31 cellular contexts compared by ENCODE assay signal in genomic region chrX:95065151-95065550, GRCh38.
"Had no signal": no experiment of that assay in that cellular context is flagged by ENCODE, and none has a peak within 500 bp of the region (broad histone marks: within the 10 kb centered on the region; RNA-seq: fewer than 3 reads in every experiment).

No MANE protein-coding gene starts in this region.

- H3K9me3 Mint-ChIP-seq: activated B cell treated with CpG ODN at 0.5 μM for 24 hours; activated CD8-positive, alpha-beta T cell treated with anti-CD3 and anti-CD28 coated beads for 36 hours; activated T-cell treated with anti-CD3 and anti-CD28 coated beads, Interleukin-2, amount 50 U/mL, for 4 hours; activated T-helper 17 cell treated with anti-CD3 and anti-CD28 coated beads, Interleukin-2, amount 50 U/mL, for 72 hours; central memory CD8-positive, alpha-beta T cell; effector memory CD8-positive, alpha-beta T cell; T-helper 2 cell treated with Interferon-gamma antibody and Interleukin-4, amounts not matched to agents 5 μg/mL and 100 μg/mL, for 36 hours had no signal

- FAIRE-seq: bronchial epithelial cell had no signal

- H3K4me3 Mint-ChIP-seq: activated B cell treated with CpG ODN at 0.5 μM for 24 hours; activated CD8-positive, alpha-beta T cell treated with anti-CD3 and anti-CD28 coated beads for 36 hours; activated naive CD8-positive, alpha-beta T cell; activated T-cell treated with anti-CD3 and anti-CD28 coated beads, Interleukin-2, amount 50 U/mL, for 4 hours; activated T-helper 17 cell treated with anti-CD3 and anti-CD28 coated beads, Interleukin-2, amount 50 U/mL, for 72 hours; central memory CD8-positive, alpha-beta T cell; effector memory CD8-positive, alpha-beta T cell; T-helper 17 cell; T-helper 2 cell treated with Interferon-gamma antibody and Interleukin-4, amounts not matched to agents 5 μg/mL and 100 μg/mL, for 36 hours had no signal

- DNase-seq: activated B cell treated with CpG ODN at 0.5 μM for 24 hours; activated CD4-positive, alpha-beta T cell treated with anti-CD3 and anti-CD28 coated beads for 48 hours; activated CD4-positive, alpha-beta T cell treated with anti-CD3 and anti-CD28 coated beads, Interleukin-2, amount 50 U/mL, for 1 hour; activated CD4-positive, alpha-beta T cell treated with anti-CD3 and anti-CD28 coated beads, Interleukin-2, amount 50 U/mL, for 48 hours; activated CD8-positive, alpha-beta memory T cell treated with anti-CD3 and anti-CD28 coated beads for 24 hours; activated CD8-positive, alpha-beta T cell treated with anti-CD3 and anti-CD28 coated beads for 36 hours; activated effector memory CD4-positive, alpha-beta T cell treated with Interleukin-2 at 50 U/mL for 16 hours; activated gamma-delta T cell treated with Interleukin-2 at 50 U/mL for 16 hours; activated naive CD4-positive, alpha-beta T cell treated with anti-CD3 and anti-CD28 coated beads, Interleukin-2, amount 50 U/mL, for 16 hours; activated naive CD4-positive, alpha-beta T cell treated with Interleukin-2 at 50 U/mL for 16 hours; activated T-cell treated with anti-CD3 and anti-CD28 coated beads, Interleukin-2, amount 50 U/mL, for 4 hours; amniotic stem cell; anterior cingulate cortex; brain microvascular endothelial cell; cortex of kidney; dermis blood vessel endothelial cell; effector CD4-positive, alpha-beta T cell; effector memory CD8-positive, alpha-beta T cell; erythroblast; foreskin melanocyte; T-helper 1 cell; T-helper 17 cell; T1000; WERI-Rb-1 had no signal

- H3K27ac Mint-ChIP-seq: activated B cell treated with CpG ODN at 0.5 μM for 24 hours; activated CD8-positive, alpha-beta T cell treated with anti-CD3 and anti-CD28 coated beads for 36 hours; activated naive CD8-positive, alpha-beta T cell; activated T-helper 17 cell treated with anti-CD3 and anti-CD28 coated beads, Interleukin-2, amount 50 U/mL, for 72 hours; effector memory CD8-positive, alpha-beta T cell; T-helper 17 cell; T-helper 2 cell treated with Interferon-gamma antibody and Interleukin-4, amounts not matched to agents 5 μg/mL and 100 μg/mL, for 36 hours had no signal

- H3K4me3 ChIP-seq: esophagus muscularis mucosa had no signal

- ATAC-seq: activated CD4-positive, CD25-positive, alpha-beta regulatory T cell treated with anti-CD3 and anti-CD28 coated beads, Interleukin-2, amount 50 U/mL, for 24 hours; activated CD8-positive, alpha-beta T cell treated with anti-CD3 and anti-CD28 coated beads for 36 hours; activated T-cell treated with anti-CD3 and anti-CD28 coated beads, Interleukin-2, amount 50 U/mL, for 4 hours; activated T-helper 17 cell treated with anti-CD3 and anti-CD28 coated beads, Interleukin-2, amount 50 U/mL, for 72 hours; effector memory CD8-positive, alpha-beta T cell; T-helper 17 cell had no signal

- H3K36me3 Mint-ChIP-seq: activated naive CD8-positive, alpha-beta T cell had no signal

- H3K27me3 Mint-ChIP-seq: activated B cell treated with CpG ODN at 0.5 μM for 24 hours; activated CD8-positive, alpha-beta T cell treated with anti-CD3 and anti-CD28 coated beads for 36 hours; activated naive CD8-positive, alpha-beta T cell; activated T-helper 17 cell treated with anti-CD3 and anti-CD28 coated beads, Interleukin-2, amount 50 U/mL, for 72 hours; central memory CD8-positive, alpha-beta T cell; effector memory CD8-positive, alpha-beta T cell; T-helper 17 cell had no signal

- H3K27ac ChIP-seq: brain microvascular endothelial cell, esophagus muscularis mucosa, WERI-Rb-1 had no signal

- H3K27me3 ChIP-seq: brain microvascular endothelial cell, esophagus muscularis mucosa had no signal

- H3K4me1 ChIP-seq: esophagus muscularis mucosa had no signal

- H3K36me3 ChIP-seq: brain microvascular endothelial cell, esophagus muscularis mucosa, WERI-Rb-1 had no signal

- H3K9me3 ChIP-seq: esophagus muscularis mucosa had no signal

- H3K4me1 Mint-ChIP-seq: activated B cell treated with CpG ODN at 0.5 μM for 24 hours; activated T-helper 17 cell treated with anti-CD3 and anti-CD28 coated beads, Interleukin-2, amount 50 U/mL, for 72 hours; central memory CD8-positive, alpha-beta T cell; T-helper 17 cell had no signal
